In the genomic region with DNA sequence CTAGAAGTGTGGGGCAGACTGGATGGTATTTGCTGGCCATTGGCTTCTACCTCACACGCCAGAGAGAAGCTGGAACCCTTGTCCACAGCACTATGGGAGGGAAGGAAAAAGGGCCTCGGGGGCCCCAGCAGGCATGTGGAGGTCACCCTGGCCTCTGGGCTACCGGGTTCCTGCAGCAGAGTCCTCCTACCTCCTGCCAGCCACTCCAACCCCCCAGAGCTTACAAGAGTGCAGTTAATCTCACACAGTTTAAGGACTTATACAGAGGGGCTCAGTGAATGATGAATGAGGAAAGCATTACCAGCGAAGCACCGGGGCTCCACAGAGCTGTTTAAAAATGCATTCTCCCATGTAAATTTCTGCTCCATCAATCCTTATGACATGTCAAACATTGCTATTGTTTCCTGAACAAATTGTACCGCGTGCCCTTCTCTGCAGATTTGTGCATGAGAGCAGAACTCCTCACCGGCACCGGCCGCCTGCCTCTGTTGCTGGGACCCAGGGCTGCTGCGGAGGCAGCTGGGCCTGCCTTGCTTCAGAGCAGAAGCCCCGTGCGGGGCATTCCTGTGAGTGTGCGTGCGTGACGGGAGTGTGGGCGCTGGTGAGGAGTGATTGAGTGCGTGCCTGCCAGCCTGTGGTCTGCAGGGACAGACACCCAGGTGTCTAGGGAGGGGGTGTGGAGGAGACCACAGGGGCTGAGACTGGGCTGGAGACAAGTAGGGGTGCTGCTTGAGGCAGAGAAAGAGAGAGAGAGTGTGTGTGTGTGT, we compare ENCODE assay signal across 13 cellular contexts. TPM values are rescaled to one million over a fixed set of nuclear protein-coding genes. Genes with fewer than 3 reads are reported as not detected.
DNase-seq lines count a peak whose midpoint lies in the region; ATAC-seq and TF ChIP-seq lines count a peak whose summit lies in the region.
"Had no signal": no experiment of that assay in that cellular context is flagged by ENCODE, and none has a peak within 500 bp of the region (broad histone marks: within the 10 kb centered on the region; RNA-seq: fewer than 3 reads in every experiment).

No MANE protein-coding gene starts in this region.

- TF ChIP-seq CTCF in HEK293 (tag by site-specific recombination; IDR thresholded peaks at IDR 0.05) (no peak), nephron progenitor cell (IDR thresholded peaks at IDR 0.05) (no peak)

- no peaks in the 10 kb centered on the region for H3K36me3 ChIP-seq in HEK293 (ENCODE audit: control insufficient read depth in 2 of 2, insufficient read depth in 1 of 2, low read length in 2 of 2)
- H3K36me3 ChIP-seq: cardiac muscle cell, Peyer's patch had no signal

- CTCF ChIA-PET in HEK293 (lab: Yijun Ruan, JAX), result interaction anchor here (0.5 to 1.3 kb wide), 4 partner anchors 13 to 363 kb away, joined by 3 read pairs; no protein-coding TSS in a partner anchor

- peak; percentile 25 for ATAC-seq in activated naive CD8-positive, alpha-beta T cell treated with anti-CD3 and anti-CD28 coated beads, Interleukin-2, amount 10 ng/mL, durations not matched to agents 7 days and 5 days (ENCODE audit: low read depth)
- no peak for ATAC-seq in HG03469 (IDR thresholded peaks at IDR 0.05; ENCODE audit: unreplicated experiment)

- peaks cover 14% of the 10 kb centered on the region for H3K4me1 Mint-ChIP-seq in activated naive CD8-positive, alpha-beta T cell treated with anti-CD3 and anti-CD28 coated beads, Interleukin-2, amount 10 ng/mL, durations not matched to agents 7 days and 5 days
- H3K4me1 Mint-ChIP-seq in nephron progenitor cell, result peaks cover 75% of the 10 kb centered on the region

- no peaks in the 10 kb centered on the region for H3K9me3 ChIP-seq in HEK293 (ENCODE audit: control insufficient read depth, insufficient read depth, low read depth, low read length)
- H3K9me3 ChIP-seq: Peyer's patch had no signal

- peak; percentile 5 for DNase-seq in DMS79 treated with DMSO at 0.1 percent for 48 hours (lab: John Stamatoyannopoulos, UW)
- DNase-seq in DMS79 (lab: John Stamatoyannopoulos, UW), result no peak
- DNase-seq in activated naive CD8-positive, alpha-beta T cell treated with anti-CD3 and anti-CD28 coated beads, Interleukin-2, amount 10 ng/mL, durations not matched to agents 7 days and 5 days, result no peak
- DNase-seq in nephron progenitor cell, result peak; percentile 66
- no peak for DNase-seq in A172 (ENCODE audit: low spot score)
- no peak for DNase-seq in G401 (ENCODE audit: low spot score)
- DNase-seq: T1000 had no signal

- peaks cover 2% of the 10 kb centered on the region for H3K36me3 Mint-ChIP-seq in activated naive CD8-positive, alpha-beta T cell treated with anti-CD3 and anti-CD28 coated beads, Interleukin-2, amount 10 ng/mL, durations not matched to agents 7 days and 5 days
- H3K36me3 Mint-ChIP-seq in nephron progenitor cell (ENCODE audit: low read depth), result no peaks in the 10 kb centered on the region

- no peak overlapping the region for H3K4me3 ChIP-seq in HEK293 (ENCODE audit: low read depth, low read length)
- H3K4me3 ChIP-seq: cardiac muscle cell, Peyer's patch had no signal

- POLR2A ChIA-PET in HEK293 (lab: Yijun Ruan, JAX), result no interaction called here
- POLR2A ChIA-PET in activated naive CD8-positive, alpha-beta T cell treated with anti-CD3 and anti-CD28 coated beads, Interleukin-2, amount 10 ng/mL, durations not matched to agents 7 days and 5 days (lab: Charles Lee), result no interaction called here

- H3K4me3 Mint-ChIP-seq in activated naive CD8-positive, alpha-beta T cell treated with anti-CD3 and anti-CD28 coated beads, Interleukin-2, amount 10 ng/mL, durations not matched to agents 7 days and 5 days, result no peak overlapping the region
- H3K4me3 Mint-ChIP-seq in nephron progenitor cell, result peak overlapping the region; percentile 22

- H3K27me3 Mint-ChIP-seq in activated naive CD8-positive, alpha-beta T cell treated with anti-CD3 and anti-CD28 coated beads, Interleukin-2, amount 10 ng/mL, durations not matched to agents 7 days and 5 days, result no peaks in the 10 kb centered on the region
- H3K27me3 Mint-ChIP-seq in nephron progenitor cell (ENCODE audit: low read depth, poor library complexity), result peaks cover 31% of the 10 kb centered on the region

- H3K27ac Mint-ChIP-seq in activated naive CD8-positive, alpha-beta T cell treated with anti-CD3 and anti-CD28 coated beads, Interleukin-2, amount 10 ng/mL, durations not matched to agents 7 days and 5 days, result peak overlapping the region; percentile 90
- peak overlapping the region; percentile 9 for H3K27ac Mint-ChIP-seq in nephron progenitor cell

- H3K9me3 Mint-ChIP-seq in activated naive CD8-positive, alpha-beta T cell treated with anti-CD3 and anti-CD28 coated beads, Interleukin-2, amount 10 ng/mL, durations not matched to agents 7 days and 5 days, result no peaks in the 10 kb centered on the region
- H3K9me3 Mint-ChIP-seq in nephron progenitor cell, result no peaks in the 10 kb centered on the region

- in situ Hi-C loops in G401 (cut with HindIII; ENCODE audit: low sequenced_read_pairs), result no loop called here

- H3K27ac ChIP-seq in HEK293 (ENCODE audit: extremely low read depth, low read depth, low read length), result no peak overlapping the region
- H3K27ac ChIP-seq: 22Rv1, cardiac muscle cell, Peyer's patch had no signal

- H3K4me1 ChIP-seq in HEK293 (ENCODE audit: control insufficient read depth, insufficient read depth, low read length), result no peaks in the 10 kb centered on the region

TF ChIP-seq in HEK293, 187 proteins besides CTCF, POLR2A, EP300 and RAD21:
- TF ChIP-seq ZIC2 (tag by site-specific recombination; IDR thresholded peaks at IDR 0.05) (peak; percentile 61; the same call in 1 of the 2 replicates), ZFHX2 (tag by site-specific recombination; conservative IDR thresholded peaks at IDR 0.05) (peak; percentile 55), GLIS1 (tag by site-specific recombination; IDR thresholded peaks at IDR 0.05) (peak; percentile 54; the same call in 1 of the 2 replicates), ZFP41 (tag by site-specific recombination; IDR thresholded peaks at IDR 0.05; ENCODE audit: borderline replicate concordance) (no peak), EGR2 (tag by site-specific recombination; IDR thresholded peaks at IDR 0.05; ENCODE audit: low read depth) (peak; percentile 79)
- TF ChIP-seq, protein P1, sequence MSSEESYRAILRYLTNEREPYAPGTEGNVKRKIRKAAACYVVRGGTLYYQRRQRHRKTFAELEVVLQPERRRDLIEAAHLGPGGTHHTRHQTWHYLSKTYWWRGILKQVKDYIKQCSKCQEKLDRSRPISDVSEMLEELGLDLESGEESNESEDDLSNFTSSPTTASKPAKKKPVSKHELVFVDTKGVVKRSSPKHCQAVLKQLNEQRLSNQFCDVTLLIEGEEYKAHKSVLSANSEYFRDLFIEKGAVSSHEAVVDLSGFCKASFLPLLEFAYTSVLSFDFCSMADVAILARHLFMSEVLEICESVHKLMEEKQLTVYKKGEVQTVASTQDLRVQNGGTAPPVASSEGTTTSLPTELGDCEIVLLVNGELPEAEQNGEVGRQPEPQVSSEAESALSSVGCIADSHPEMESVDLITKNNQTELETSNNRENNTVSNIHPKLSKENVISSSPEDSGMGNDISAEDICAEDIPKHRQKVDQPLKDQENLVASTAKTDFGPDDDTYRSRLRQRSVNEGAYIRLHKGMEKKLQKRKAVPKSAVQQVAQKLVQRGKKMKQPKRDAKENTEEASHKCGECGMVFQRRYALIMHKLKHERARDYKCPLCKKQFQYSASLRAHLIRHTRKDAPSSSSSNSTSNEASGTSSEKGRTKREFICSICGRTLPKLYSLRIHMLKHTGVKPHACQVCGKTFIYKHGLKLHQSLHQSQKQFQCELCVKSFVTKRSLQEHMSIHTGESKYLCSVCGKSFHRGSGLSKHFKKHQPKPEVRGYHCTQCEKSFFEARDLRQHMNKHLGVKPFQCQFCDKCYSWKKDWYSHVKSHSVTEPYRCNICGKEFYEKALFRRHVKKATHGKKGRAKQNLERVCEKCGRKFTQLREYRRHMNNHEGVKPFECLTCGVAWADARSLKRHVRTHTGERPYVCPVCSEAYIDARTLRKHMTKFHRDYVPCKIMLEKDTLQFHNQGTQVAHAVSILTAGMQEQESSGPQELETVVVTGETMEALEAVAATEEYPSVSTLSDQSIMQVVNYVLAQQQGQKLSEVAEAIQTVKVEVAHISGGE (tag by site-specific recombination; conservative IDR thresholded peaks at IDR 0.05; ENCODE audit: low read depth), result no peak
- TF ChIP-seq, protein P2, sequence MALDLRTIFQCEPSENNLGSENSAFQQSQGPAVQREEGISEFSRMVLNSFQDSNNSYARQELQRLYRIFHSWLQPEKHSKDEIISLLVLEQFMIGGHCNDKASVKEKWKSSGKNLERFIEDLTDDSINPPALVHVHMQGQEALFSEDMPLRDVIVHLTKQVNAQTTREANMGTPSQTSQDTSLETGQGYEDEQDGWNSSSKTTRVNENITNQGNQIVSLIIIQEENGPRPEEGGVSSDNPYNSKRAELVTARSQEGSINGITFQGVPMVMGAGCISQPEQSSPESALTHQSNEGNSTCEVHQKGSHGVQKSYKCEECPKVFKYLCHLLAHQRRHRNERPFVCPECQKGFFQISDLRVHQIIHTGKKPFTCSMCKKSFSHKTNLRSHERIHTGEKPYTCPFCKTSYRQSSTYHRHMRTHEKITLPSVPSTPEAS (tag by site-specific recombination; IDR thresholded peaks at IDR 0.05), result peak; percentile 43; the same call in 1 of the 2 replicates

RNA-seq across cellular contexts. Expression of a gene that starts 52.8 kb away (rescaled TPM):
- under 1 TPM; 0.17 to 0.30 TPM for total RNA-seq in activated naive CD8-positive, alpha-beta T cell treated with anti-CD3 and anti-CD28 coated beads, Interleukin-2, amount 10 ng/mL, durations not matched to agents 7 days and 5 days
- total RNA-seq in A172 (2014; rRNA removed; shearing (Covaris generic)), result not detected in 2 replicates
- not detected in 2 replicates for total RNA-seq in G401 (2014; rRNA removed; shearing (Covaris generic))
- total RNA-seq: endothelial cell of umbilical vein had no signal

Comparison
In these comparisons a context has a peak if more than half of its experiments do, and no peak if none do; other contexts are left out.
1. DNase-seq: peak in DMS79 treated with DMSO at 0.1 percent for 48 hours (single experiment) and nephron progenitor cell (single experiment); none in DMS79 (single experiment), activated naive CD8-positive, alpha-beta T cell treated with anti-CD3 and anti-CD28 coated beads, Interleukin-2, amount 10 ng/mL, durations not matched to agents 7 days and 5 days (single experiment), A172 (single experiment) and G401 (single experiment).